Comparison of ENCODE assay signal across 9 cellular contexts in the genomic region with DNA sequence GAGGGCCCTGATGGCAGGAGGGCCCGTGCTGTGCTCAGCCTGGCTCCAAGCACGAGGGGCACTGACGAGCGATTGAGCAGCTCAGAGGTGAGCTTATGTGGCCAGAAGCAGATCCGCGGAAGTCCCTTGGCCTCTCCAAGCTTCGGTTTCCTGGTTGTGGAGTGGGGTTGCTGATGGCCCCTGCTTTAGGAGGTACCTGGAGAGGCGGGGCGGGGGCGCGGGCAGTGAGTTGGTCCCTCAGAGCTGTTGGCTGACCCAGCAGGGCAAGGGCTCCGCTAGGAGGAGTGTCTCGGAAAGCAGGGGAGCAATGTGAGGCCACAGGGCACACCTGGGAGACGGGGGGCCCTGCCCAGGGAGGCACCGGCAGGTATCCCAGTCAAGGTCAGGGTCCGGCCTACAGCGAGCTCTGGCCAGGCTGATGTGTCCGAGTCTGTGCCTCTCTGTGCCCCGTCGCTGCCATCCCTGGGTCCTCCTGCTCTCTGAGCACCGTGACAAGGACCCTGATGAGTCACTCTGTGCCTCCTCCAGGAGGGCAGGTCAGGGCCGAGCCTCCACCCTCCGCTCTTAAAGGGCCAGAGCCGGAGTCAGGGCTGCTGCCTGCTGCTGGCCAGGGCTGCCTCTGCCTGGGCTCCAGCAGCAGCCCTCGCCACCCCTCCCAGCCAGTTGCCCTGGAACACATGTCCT. TPM values are rescaled to one million over a fixed set of nuclear protein-coding genes. Genes with fewer than 3 reads are reported as not detected.
A peak's percentile ranks its signal among the peaks of the same experiment; 100 is the strongest.
DNase-seq lines count a peak whose midpoint lies in the region; ATAC-seq and TF ChIP-seq lines count a peak whose summit lies in the region.
"Had no signal": no experiment of that assay in that cellular context is flagged by ENCODE, and none has a peak within 500 bp of the region (broad histone marks: within the 10 kb centered on the region; RNA-seq: fewer than 3 reads in every experiment).

No MANE protein-coding gene starts in this region.

- H3K27me3 Mint-ChIP-seq in neural crest cell (ENCODE audit: low read depth), result no peaks in the 10 kb centered on the region

- H3K36me3 ChIP-seq in spleen, result no peaks in the 10 kb centered on the region

- no peak overlapping the region for H3K4me3 Mint-ChIP-seq in neural crest cell

- DNase-seq in GM03348 (ENCODE audit: low spot score), result peak; percentile 85
- DNase-seq in NOMO-1 (lab: John Stamatoyannopoulos, UW; ENCODE audit: unreplicated experiment in 2 of 2), result peak; percentile 49 to 60
- DNase-seq in epithelial cell of esophagus (ENCODE audit: low read depth), result peak; percentile 75
- DNase-seq in neural crest cell (ENCODE audit: low read depth, low spot score), result no peak
- DNase-seq in dedifferentiated amniotic fluid mesenchymal stem cell (ENCODE audit: extremely low spot score), result no peak
- no peak for DNase-seq in spleen
- DNase-seq in GDM1 (lab: John Stamatoyannopoulos, UW), result no peak

- peaks cover 0 to 10% (median 0%) of the 10 kb centered on the region in 6 donors for H3K4me1 ChIP-seq in spleen

- peaks cover 46% of the 10 kb centered on the region for H3K4me1 Mint-ChIP-seq in neural crest cell

- TF ChIP-seq POLR2A in spleen (IDR thresholded peaks at IDR 0.05), result no peak

- intact Hi-C loops in spleen (cut with DNase I; ENCODE audit: low total_unique reads), result no loop called here

- peaks cover 0 to 37% (median 0%) of the 10 kb centered on the region in 7 donors for H3K27me3 ChIP-seq in spleen (replicated peaks in 1 of 7)

- no peaks in the 10 kb centered on the region for H3K9me3 Mint-ChIP-seq in neural crest cell

- no peak for ATAC-seq in HG03432 (IDR thresholded peaks at IDR 0.05; ENCODE audit: unreplicated experiment)

- H3K27ac ChIP-seq in spleen, result no peak overlapping the region
- H3K27ac ChIP-seq: KMS-11 had no signal

- no peak for TF ChIP-seq CTCF in epithelial cell of esophagus (IDR thresholded peaks at IDR 0.05; ENCODE audit: insufficient read depth, low read depth, low read length, missing control alignments)
- no peak for TF ChIP-seq CTCF in neural crest cell (conservative IDR thresholded peaks at IDR 0.05)
- no peak for TF ChIP-seq CTCF in spleen (IDR thresholded peaks at IDR 0.05 in 8 of 11, conservative IDR thresholded peaks at IDR 0.05 in 3 of 11)

- no peaks in the 10 kb centered on the region for H3K9me3 ChIP-seq in spleen

- H3K4me3 ChIP-seq in epithelial cell of esophagus (ENCODE audit: low read length) (peak overlapping the region; percentile 29), spleen (no peak overlapping the region)

- 60 to 85% (median 75%) methylated on average over 1 to 25 of the region's 25 CpGs for WGBS in spleen, 5 donors

- H3K36me3 Mint-ChIP-seq in neural crest cell (ENCODE audit: low read depth), result no peaks in the 10 kb centered on the region

- peak overlapping the region; percentile 98 for H3K27ac Mint-ChIP-seq in neural crest cell (ENCODE audit: unreplicated experiment)

RNA-seq across cellular contexts. Expression of a gene that starts 14.8 kb away (rescaled TPM):
- total RNA-seq in neural crest cell, result 60.1 and 67.8 TPM in 2 replicates
- total RNA-seq in spleen, result 1 to 10 TPM in 4 of 7 donors, under 1 TPM in 3; 0.46 to 2.5 (median 1.2) TPM
- polyA plus RNA-seq in spleen, result 1 to 10 TPM in 2 of 3 donors, under 1 TPM in 1; 0.50 to 1.6 (median 1.3) TPM

Comparison
In these comparisons a context has a peak if more than half of its experiments do, and no peak if none do; other contexts are left out.
1. DNase-seq: peak in GM03348 (single experiment), NOMO-1 (2 of 2) and epithelial cell of esophagus (single experiment); none in neural crest cell (single experiment), dedifferentiated amniotic fluid mesenchymal stem cell (single experiment), spleen (single experiment) and GDM1 (single experiment).
2. RNA of a gene that starts 14.8 kb away (total RNA-seq): 60.1 to 67.8 TPM in neural crest cell; 0.46 to 2.5 TPM in spleen; every median in the first group is over 10 times any median in the second.